Comparison of ENCODE assay signal across 2 cellular contexts in the genomic region with DNA sequence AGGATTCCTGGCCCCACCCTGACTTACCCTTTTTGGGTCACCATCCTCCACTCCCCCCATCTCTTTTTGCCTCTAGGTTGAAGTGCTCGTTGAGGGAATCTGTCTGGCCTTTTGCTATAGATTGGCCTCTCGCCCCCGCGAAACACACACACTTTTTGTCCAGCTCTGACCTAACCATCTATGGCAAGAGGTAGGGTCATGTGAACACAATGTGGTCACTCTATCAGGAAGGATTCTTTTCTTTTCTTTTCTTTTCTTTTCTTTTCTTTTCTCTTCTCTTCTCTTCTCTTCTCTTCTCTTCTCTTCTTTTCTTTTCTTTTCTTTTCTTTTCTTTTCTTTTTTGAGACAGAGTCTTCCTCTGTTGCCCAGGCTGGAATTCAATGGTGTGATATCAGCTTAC. TPM values are rescaled to one million over a fixed set of nuclear protein-coding genes. Genes with fewer than 3 reads are reported as not detected.
"Had no signal": no experiment of that assay in that cellular context is flagged by ENCODE, and none has a peak within 500 bp of the region (broad histone marks: within the 10 kb centered on the region; RNA-seq: fewer than 3 reads in every experiment).

No MANE protein-coding gene starts in this region.

RNA-seq across cellular contexts. Expression of a gene that starts 27.6 kb away (rescaled TPM):
- total RNA-seq: RPMI7951, SK-MEL-5 had no signal
